Comparison of ENCODE assay signal across 29 cellular contexts in genomic region chr1:116795482-116795829, GRCh38. TPM values are rescaled to one million over a fixed set of nuclear protein-coding genes. Genes with fewer than 3 reads are reported as not detected.
DNase-seq lines count a peak whose midpoint lies in the region; ATAC-seq, FAIRE-seq and TF ChIP-seq lines count a peak whose summit lies in the region.
"Had no signal": no experiment of that assay in that cellular context is flagged by ENCODE, and none has a peak within 500 bp of the region (broad histone marks: within the 10 kb centered on the region; RNA-seq: fewer than 3 reads in every experiment).

No MANE protein-coding gene starts in this region.

- H3K4me3 Mint-ChIP-seq in activated T-helper 17 cell treated with anti-CD3 and anti-CD28 coated beads, Interleukin-2, amount 50 U/mL, for 72 hours: no peak overlapping the region
- H3K4me3 Mint-ChIP-seq in immature natural killer cell: no peak overlapping the region
- H3K4me3 Mint-ChIP-seq in stimulated activated naive B cell treated with anti-CD40 and anti-IgM and Interleukin-4, amounts not matched to agents 10 μg/mL and 1 μg/mL and 100 μg/mL, for 72 hours: peak overlapping the region in 1 of 2 donors; percentile 23
- H3K4me3 Mint-ChIP-seq: CD4-positive, alpha-beta memory T cell had no signal

- no peak overlapping the region for H3K4me3 ChIP-seq in HepG2 (replicated peaks in 1 of 3; ENCODE audit: insufficient read depth in 1 of 3, low read depth in 2 of 3, low read length in 3 of 3)
- no peak overlapping the region for H3K4me3 ChIP-seq in right lobe of liver
- no peak overlapping the region for H3K4me3 ChIP-seq in upper lobe of right lung
- H3K4me3 ChIP-seq in breast epithelium: no peak overlapping the region
- H3K4me3 ChIP-seq: Peyer's patch had no signal

- no peak for ATAC-seq in HepG2
- ATAC-seq in right lobe of liver: no peak
- no peak for ATAC-seq in activated T-helper 17 cell treated with anti-CD3 and anti-CD28 coated beads, Interleukin-2, amount 50 U/mL, for 72 hours (replicated peaks)
- ATAC-seq in upper lobe of right lung: peak; percentile 25
- ATAC-seq in stimulated activated naive B cell treated with anti-CD40 and anti-IgM and Interleukin-4, amounts not matched to agents 10 μg/mL and 1 μg/mL and 100 μg/mL, for 72 hours (replicated peaks): no peak
- ATAC-seq in HG02840 (IDR thresholded peaks at IDR 0.05; ENCODE audit: low FRiP score, unreplicated experiment): no peak

- no peaks in the 10 kb centered on the region for H3K9me3 Mint-ChIP-seq in activated T-helper 17 cell treated with anti-CD3 and anti-CD28 coated beads, Interleukin-2, amount 50 U/mL, for 72 hours
- H3K9me3 Mint-ChIP-seq in immature natural killer cell: peaks cover 0 to 2% (median 0%) of the 10 kb centered on the region in 6 donors
- H3K9me3 Mint-ChIP-seq in stimulated activated naive B cell treated with anti-CD40 and anti-IgM and Interleukin-4, amounts not matched to agents 10 μg/mL and 1 μg/mL and 100 μg/mL, for 72 hours: no peaks in the 10 kb centered on the region

- H4K20me1 ChIP-seq in HepG2 (ENCODE audit: insufficient read depth, low read length): no peaks in the 10 kb centered on the region

- no peaks in the 10 kb centered on the region for H3K9me3 ChIP-seq in HepG2 (ENCODE audit: low read length)
- H3K9me3 ChIP-seq in right lobe of liver: no peaks in the 10 kb centered on the region
- no peaks in the 10 kb centered on the region for H3K9me3 ChIP-seq in upper lobe of right lung
- H3K9me3 ChIP-seq in breast epithelium: no peaks in the 10 kb centered on the region
- H3K9me3 ChIP-seq: Caco-2, Peyer's patch had no signal

- no peaks in the 10 kb centered on the region for H3K27me3 Mint-ChIP-seq in activated T-helper 17 cell treated with anti-CD3 and anti-CD28 coated beads, Interleukin-2, amount 50 U/mL, for 72 hours
- peaks cover 0 to 2% (median 0%) of the 10 kb centered on the region in 3 donors for H3K27me3 Mint-ChIP-seq in immature natural killer cell (ENCODE audit: low read depth in 3 of 3)
- H3K27me3 Mint-ChIP-seq in stimulated activated naive B cell treated with anti-CD40 and anti-IgM and Interleukin-4, amounts not matched to agents 10 μg/mL and 1 μg/mL and 100 μg/mL, for 72 hours: no peaks in the 10 kb centered on the region
- H3K27me3 Mint-ChIP-seq: CD4-positive, alpha-beta memory T cell had no signal

- no peak for TF ChIP-seq POLR2A in HepG2 (IDR thresholded peaks at IDR 0.05; ENCODE audit: insufficient read depth in 1 of 2, low read depth in 2 of 2, low read length in 2 of 2)
- no peak for TF ChIP-seq POLR2A in right lobe of liver (IDR thresholded peaks at IDR 0.05)
- TF ChIP-seq POLR2A in breast epithelium (IDR thresholded peaks at IDR 0.05): no peak

- H3K9ac ChIP-seq in HepG2 (ENCODE audit: insufficient read depth, low read depth, low read length): no peak overlapping the region
- H3K9ac ChIP-seq: KMS-11 had no signal

- no peak for TF ChIP-seq EP300 in HepG2 (IDR thresholded peaks at IDR 0.05; ENCODE audit: low read depth in 2 of 2, low read length in 2 of 2)
- TF ChIP-seq EP300 in HepG2 (CRISPR knock-in tag; IDR thresholded peaks at IDR 0.05; ENCODE audit: borderline replicate concordance): no peak

- H3K27me3 ChIP-seq in HepG2 (ENCODE audit: control insufficient read depth in 1 of 2, insufficient read depth in 2 of 2, low read length in 2 of 2) (no peaks in the 10 kb centered on the region; a peak in 2 of 5 replicates), right lobe of liver (no peaks in the 10 kb centered on the region), upper lobe of right lung (peaks cover 4% of the 10 kb centered on the region), breast epithelium (no peaks in the 10 kb centered on the region)
- H3K27me3 ChIP-seq: Peyer's patch had no signal

- no peak overlapping the region for H2AFZ ChIP-seq in HepG2 (ENCODE audit: low read length)

- no peak for TF ChIP-seq RAD21 in HepG2 (CRISPR knock-in tag; IDR thresholded peaks at IDR 0.05)

- 36% methylated on average over 2 of the region's 3 CpGs for WGBS in HepG2 (ENCODE audit: low lambda C conversion rate)
- WGBS in right lobe of liver (ENCODE audit: insufficient coverage, low coverage, low lambda C conversion rate, missing lambda C conversion rate): no CpG with 5 or more reads among the region's 3 CpGs

- H3K36me3 Mint-ChIP-seq in activated T-helper 17 cell treated with anti-CD3 and anti-CD28 coated beads, Interleukin-2, amount 50 U/mL, for 72 hours (ENCODE audit: low read depth): peaks cover 47% of the 10 kb centered on the region
- H3K36me3 Mint-ChIP-seq in immature natural killer cell: peaks cover 7 to 20% (median 11%) of the 10 kb centered on the region in 3 donors
- no peaks in the 10 kb centered on the region for H3K36me3 Mint-ChIP-seq in stimulated activated naive B cell treated with anti-CD40 and anti-IgM and Interleukin-4, amounts not matched to agents 10 μg/mL and 1 μg/mL and 100 μg/mL, for 72 hours

- H3K79me2 ChIP-seq in HepG2 (ENCODE audit: insufficient read depth, low read length): no peaks in the 10 kb centered on the region

- peaks cover 51% of the 10 kb centered on the region for H3K4me1 Mint-ChIP-seq in activated T-helper 17 cell treated with anti-CD3 and anti-CD28 coated beads, Interleukin-2, amount 50 U/mL, for 72 hours
- peaks cover 86 to 92% of the 10 kb centered on the region in 2 donors for H3K4me1 Mint-ChIP-seq in immature natural killer cell
- H3K4me1 Mint-ChIP-seq in stimulated activated naive B cell treated with anti-CD40 and anti-IgM and Interleukin-4, amounts not matched to agents 10 μg/mL and 1 μg/mL and 100 μg/mL, for 72 hours: peaks cover 13 to 21% of the 10 kb centered on the region in 2 donors

- CTCF ChIA-PET in HepG2 (lab: Yijun Ruan, JAX; ENCODE audit: low intra/inter-chr PET ratio, low total read pairs): no interaction called here

- BruUV-seq in HepG2 (replicated peaks; lab: Mats Ljungman, UMichigan): no TSS peak

- H3K27ac Mint-ChIP-seq in activated T-helper 17 cell treated with anti-CD3 and anti-CD28 coated beads, Interleukin-2, amount 50 U/mL, for 72 hours: peak overlapping the region; percentile 49
- peak overlapping the region in 4 of 6 donors; percentile 36 to 87 (median 70) for H3K27ac Mint-ChIP-seq in immature natural killer cell
- no peak overlapping the region for H3K27ac Mint-ChIP-seq in stimulated activated naive B cell treated with anti-CD40 and anti-IgM and Interleukin-4, amounts not matched to agents 10 μg/mL and 1 μg/mL and 100 μg/mL, for 72 hours

- H3K36me3 ChIP-seq in HepG2 (replicated peaks in 1 of 2; ENCODE audit: control insufficient read depth in 1 of 2, insufficient read depth in 2 of 2, low read length in 2 of 2) (no peaks in the 10 kb centered on the region), right lobe of liver (no peaks in the 10 kb centered on the region), upper lobe of right lung (no peaks in the 10 kb centered on the region), breast epithelium (no peaks in the 10 kb centered on the region)
- H3K36me3 ChIP-seq: Peyer's patch had no signal

- in situ Hi-C loops in HepG2 (cut with HindIII; ENCODE audit: extremely low pct_ligation_motif_present, low pct_unique_long_range_greater_than_20kb): no loop called here

- no peak overlapping the region for H3K4me2 ChIP-seq in HepG2 (ENCODE audit: low read depth, low read length)
- H3K4me2 ChIP-seq: KMS-11 had no signal

- no peak for TF ChIP-seq CTCF in HepG2 (CRISPR knock-in tag; IDR thresholded peaks at IDR 0.05)
- no peak for TF ChIP-seq CTCF in right lobe of liver (IDR thresholded peaks at IDR 0.05)
- TF ChIP-seq CTCF in upper lobe of right lung (IDR thresholded peaks at IDR 0.05): no peak
- TF ChIP-seq CTCF in breast epithelium (IDR thresholded peaks at IDR 0.05): no peak

- H3K27ac ChIP-seq in HepG2 (ENCODE audit: extremely low read length, insufficient read depth, low read length): no peak overlapping the region
- no peak overlapping the region for H3K27ac ChIP-seq in right lobe of liver
- no peak overlapping the region for H3K27ac ChIP-seq in upper lobe of right lung
- H3K27ac ChIP-seq in breast epithelium: no peak overlapping the region
- H3K27ac ChIP-seq: 22Rv1, KMS-11, Peyer's patch had no signal

- intact Hi-C loops in HepG2 (cut with micrococcal nuclease; ENCODE audit: unreplicated experiment): no loop called here
- intact Hi-C loops in right lobe of liver (cut with DNase I): no loop called here
- intact Hi-C loops in upper lobe of right lung (cut with DNase I): no loop called here
- intact Hi-C loops in breast epithelium (cut with DNase I; ENCODE audit: low total_unique reads): no loop called here

- DNase-seq in HepG2 (ENCODE audit: low spot score): no peak
- no peak for DNase-seq in right lobe of liver
- no peak for DNase-seq in immature natural killer cell
- no peak for DNase-seq in upper lobe of right lung
- no peak for DNase-seq in stimulated activated naive B cell treated with anti-CD40 and anti-IgM and Interleukin-4, amounts not matched to agents 10 μg/mL and 1 μg/mL and 100 μg/mL, for 72 hours
- no peak for DNase-seq in breast epithelium (ENCODE audit: low spot score in 2 of 2)
- DNase-seq: Caco-2; CD4-positive, alpha-beta memory T cell; DMS79; EL; GDM1; IMR-90; NCI-H1048; NCI-H1417 treated with DMSO at 0.1 percent for 48 hours; NCI-H1694 treated with DMSO at 0.1 percent for 48 hours; NCI-H2081; NCI-H2171; NCI-H226; NCI-H510A; NCI-H69; Peyer's patch; SHP77 treated with DMSO at 0.1 percent for 48 hours had no signal

- FAIRE-seq in HepG2 (lab: Jason Lieb, UNC): no peak
- FAIRE-seq: GM12891, H54 had no signal

- no peaks in the 10 kb centered on the region for H3K4me1 ChIP-seq in HepG2 (ENCODE audit: insufficient read depth, low read length)
- H3K4me1 ChIP-seq in right lobe of liver: no peaks in the 10 kb centered on the region
- H3K4me1 ChIP-seq in upper lobe of right lung: no peaks in the 10 kb centered on the region
- no peaks in the 10 kb centered on the region for H3K4me1 ChIP-seq in breast epithelium
- H3K4me1 ChIP-seq: Caco-2 had no signal

- POLR2A ChIA-PET in HepG2 (lab: Yijun Ruan, JAX): no interaction called here

RNA-seq across cellular contexts. Expression of gene CD2, which starts 41.2 kb away (rescaled TPM):
- total RNA-seq in HepG2 (2016; rRNA removed; fragmentation: Illumina TruSeq; extraction: Trizol): not detected in 2 replicates
- not detected in 2 replicates for total RNA-seq in HepG2 (2016; cell fraction: cytosol; rRNA removed; fragmentation: Illumina TruSeq; extraction: Trizol; ENCODE audit: low read depth)
- not detected in 2 replicates for total RNA-seq in HepG2 (2016; cell fraction: insoluble cytoplasmic fraction; rRNA removed; fragmentation: Illumina TruSeq; extraction: Trizol)
- not detected in 2 replicates for total RNA-seq in HepG2 (2016; cell fraction: membrane; rRNA removed; fragmentation: Illumina TruSeq; extraction: Trizol)
- total RNA-seq in HepG2 (2016; cell fraction: nucleus; rRNA removed; fragmentation: Illumina TruSeq; extraction: Trizol): not detected in 2 replicates
- polyA plus RNA-seq in HepG2 (2011; rRNA removed): not detected in 2 replicates
- not detected in 2 replicates for polyA plus RNA-seq in HepG2 (2011; cell fraction: cytosol; rRNA removed)
- not detected in 2 replicates for polyA plus RNA-seq in HepG2 (2011; cell fraction: nucleus; rRNA removed)
- polyA plus RNA-seq in HepG2 (2012): not detected in 2 replicates
- polyA plus RNA-seq in HepG2 (2016; cell fraction: cytosol; fragmentation: Illumina TruSeq; extraction: Trizol; ENCODE audit: low read depth): not detected in 2 replicates
- polyA plus RNA-seq in HepG2 (2016; cell fraction: insoluble cytoplasmic fraction; fragmentation: Illumina TruSeq; extraction: Trizol; ENCODE audit: low read depth): not detected in 2 replicates
- not detected in 2 replicates for polyA plus RNA-seq in HepG2 (2016; cell fraction: membrane; fragmentation: Illumina TruSeq; extraction: Trizol; ENCODE audit: low read depth)
- polyA plus RNA-seq in HepG2 (2016; cell fraction: nucleus; fragmentation: Illumina TruSeq; extraction: Trizol; ENCODE audit: insufficient read depth, low read depth): not detected in 2 replicates
- not detected in 2 replicates for polyA minus RNA-seq in HepG2 (2011; rRNA and poly(A)+ RNA removed; ENCODE audit: low replicate concordance)
- not detected in 2 replicates for polyA minus RNA-seq in HepG2 (2011; cell fraction: cytosol; rRNA and poly(A)+ RNA removed)
- polyA minus RNA-seq in HepG2 (2011; cell fraction: nucleus; rRNA and poly(A)+ RNA removed): not detected in 2 replicates
- total RNA-seq in right lobe of liver: 1 to 10 TPM in 2 of 6 experiments, under 1 TPM in 4; 0.13 to 1.5 (median 0.66) TPM
- total RNA-seq in activated T-helper 17 cell treated with anti-CD3 and anti-CD28 coated beads, Interleukin-2, amount 50 U/mL, for 72 hours: 100 to 1,000 TPM; 303 to 473 TPM
- polyA plus RNA-seq in immature natural killer cell: 100 to 1,000 TPM; 246 to 341 (median 325) TPM
- 11.4 TPM for total RNA-seq in upper lobe of right lung
- 1 to 10 TPM; 1.4 to 3.9 (median 3.5) TPM for total RNA-seq in breast epithelium
- total RNA-seq: Caco-2, IMR-90 had no signal
- polyA plus RNA-seq: BJ, IMR-90 had no signal

Comparison
In these comparisons a context has a peak if more than half of its experiments do, and no peak if none do; other contexts are left out.
1. RNA of gene CD2, which starts 41.2 kb away (total RNA-seq): 303 to 473 TPM in activated T-helper 17 cell treated with anti-CD3 and anti-CD28 coated beads, Interleukin-2, amount 50 U/mL, for 72 hours; 11.4 TPM in upper lobe of right lung (single experiment), 1.4 to 3.9 TPM in breast epithelium, 0.13 to 1.5 TPM in right lobe of liver and not detected in HepG2; every median in the first group is over 10 times any median in the second.